In genomic region chr20:49978685-49979029, GRCh38 we compare ENCODE assay signal across 1 cellular context.
TF ChIP-seq lines count a peak whose summit lies in the region.

No MANE protein-coding gene starts in this region.

TF ChIP-seq in H1, 55 proteins besides CTCF, POLR2A, EP300 and RAD21:
- TF ChIP-seq GTF2F1 (IDR thresholded peaks at IDR 0.05; ENCODE audit: borderline replicate concordance, low read depth, low read length) (no peak), ATF3 (IDR thresholded peaks at IDR 0.05; ENCODE audit: insufficient read depth, low read depth, low read length) (no peak), KDM4A (IDR thresholded peaks at IDR 0.05; ENCODE audit: low read depth, low read length, severe bottlenecking) (no peak), KDM5A (IDR thresholded peaks at IDR 0.05; ENCODE audit: low read length) (no peak)
